ENCODE assay signal across 1 cellular context in genomic region chr2:227653419-227653818, GRCh38.
TF ChIP-seq lines count a peak whose summit lies in the region.

No MANE protein-coding gene starts in this region.

TF ChIP-seq in HepG2, 621 proteins besides CTCF, POLR2A, EP300 and RAD21 (continued from another document and continues in another):
- TF ChIP-seq NR2F6 (IDR thresholded peaks at IDR 0.05) (no peak), NR2F6 (CRISPR knock-in tag; IDR thresholded peaks at IDR 0.05) (0 out of 2 replicates have a peak, but pooled peaks have one; percentile 28), GLI4 (CRISPR knock-in tag; IDR thresholded peaks at IDR 0.05; ENCODE audit: borderline replicate concordance) (no peak), ETV6 (CRISPR knock-in tag; conservative IDR thresholded peaks at IDR 0.05) (no peak), PRDM10 (CRISPR knock-in tag; IDR thresholded peaks at IDR 0.05; ENCODE audit: low read depth) (no peak), MLX (CRISPR knock-in tag; IDR thresholded peaks at IDR 0.05) (no peak), NCOA2 (CRISPR knock-in tag; IDR thresholded peaks at IDR 0.05) (peak; percentile 54; the same call in 1 of the 2 replicates), ZNF781 (CRISPR knock-in tag; IDR thresholded peaks at IDR 0.05; ENCODE audit: borderline replicate concordance, not compliant biosample characterization) (no peak), ZBTB14 (CRISPR knock-in tag; IDR thresholded peaks at IDR 0.05) (no peak), HNRNPK (IDR thresholded peaks at IDR 0.05; ENCODE audit: low read depth, low read length, poor library complexity, severe bottlenecking) (no peak), HNF1B (CRISPR knock-in tag; IDR thresholded peaks at IDR 0.05) (no peak), CBX5 (CRISPR knock-in tag; IDR thresholded peaks at IDR 0.05; ENCODE audit: borderline replicate concordance) (no peak), SMARCC2 (IDR thresholded peaks at IDR 0.05) (0 out of 2 replicates have a peak, but pooled peaks have one; percentile 26), NCOR1 (IDR thresholded peaks at IDR 0.05; ENCODE audit: borderline replicate concordance, low read length) (peak; percentile 69; the same call in 1 of the 2 replicates), ZNF547 (CRISPR knock-in tag; IDR thresholded peaks at IDR 0.05) (no peak), SRSF4 (IDR thresholded peaks at IDR 0.05; ENCODE audit: low read depth, low read length, poor library complexity, severe bottlenecking) (no peak), SP1 (IDR thresholded peaks at IDR 0.05) (no peak), SP1 (CRISPR knock-in tag; IDR thresholded peaks at IDR 0.05) (no peak), ZBTB4 (CRISPR knock-in tag; IDR thresholded peaks at IDR 0.05; ENCODE audit: borderline replicate concordance) (no peak), ZNF30 (CRISPR knock-in tag; IDR thresholded peaks at IDR 0.05) (no peak), E2F2 (CRISPR knock-in tag; IDR thresholded peaks at IDR 0.05; ENCODE audit: borderline replicate concordance) (no peak), CEBPG (CRISPR knock-in tag; IDR thresholded peaks at IDR 0.05) (peak; percentile 85), ZNF142 (CRISPR knock-in tag; IDR thresholded peaks at IDR 0.05) (no peak), POLR2G (IDR thresholded peaks at IDR 0.05; ENCODE audit: low read depth, low read length) (no peak), IRF2 (CRISPR knock-in tag; IDR thresholded peaks at IDR 0.05) (no peak), SMAD9 (CRISPR knock-in tag; IDR thresholded peaks at IDR 0.05) (no peak), SIX1 (CRISPR knock-in tag; IDR thresholded peaks at IDR 0.05; ENCODE audit: borderline replicate concordance) (no peak), ARHGAP35 (CRISPR knock-in tag; IDR thresholded peaks at IDR 0.05; ENCODE audit: borderline replicate concordance) (no peak), TBX3 (IDR thresholded peaks at IDR 0.05; ENCODE audit: borderline replicate concordance) (peak; percentile 58; the same call in 1 of the 2 replicates), PPARG (CRISPR knock-in tag; conservative IDR thresholded peaks at IDR 0.05) (no peak), ARID3A (IDR thresholded peaks at IDR 0.05; ENCODE audit: low read depth, low read length) (peak; percentile 86; the same call in 1 of the 2 replicates), NR1H2 (CRISPR knock-in tag; IDR thresholded peaks at IDR 0.05; ENCODE audit: borderline replicate concordance, low read depth) (no peak), HNF4A (CRISPR knock-in tag; IDR thresholded peaks at IDR 0.05) (peak; percentile 53; the same call in 1 of the 2 replicates), ZNF138 (CRISPR knock-in tag; IDR thresholded peaks at IDR 0.05; ENCODE audit: low read depth) (no peak), JARID2 (CRISPR knock-in tag; IDR thresholded peaks at IDR 0.05; ENCODE audit: insufficient replicate concordance) (no peak), ATF3 (CRISPR knock-in tag; IDR thresholded peaks at IDR 0.05) (no peak), ZNF772 (CRISPR knock-in tag; IDR thresholded peaks at IDR 0.05) (no peak), KLF15 (CRISPR knock-in tag; IDR thresholded peaks at IDR 0.05; ENCODE audit: borderline replicate concordance) (no peak), SNAPC2 (CRISPR knock-in tag; IDR thresholded peaks at IDR 0.05) (no peak), GATAD2A (CRISPR knock-in tag; IDR thresholded peaks at IDR 0.05) (peak; percentile 63), TEAD3 (CRISPR knock-in tag; optimal IDR thresholded peaks at IDR 0.05; ENCODE audit: borderline replicate concordance) (peak; percentile 54), CREB1 (IDR thresholded peaks at IDR 0.05) (no peak), CREB1 (CRISPR knock-in tag; IDR thresholded peaks at IDR 0.05) (peak; percentile 27; the same call in 1 of the 2 replicates)
